ENCODE assay signal across 8 cellular contexts in the genomic region with DNA sequence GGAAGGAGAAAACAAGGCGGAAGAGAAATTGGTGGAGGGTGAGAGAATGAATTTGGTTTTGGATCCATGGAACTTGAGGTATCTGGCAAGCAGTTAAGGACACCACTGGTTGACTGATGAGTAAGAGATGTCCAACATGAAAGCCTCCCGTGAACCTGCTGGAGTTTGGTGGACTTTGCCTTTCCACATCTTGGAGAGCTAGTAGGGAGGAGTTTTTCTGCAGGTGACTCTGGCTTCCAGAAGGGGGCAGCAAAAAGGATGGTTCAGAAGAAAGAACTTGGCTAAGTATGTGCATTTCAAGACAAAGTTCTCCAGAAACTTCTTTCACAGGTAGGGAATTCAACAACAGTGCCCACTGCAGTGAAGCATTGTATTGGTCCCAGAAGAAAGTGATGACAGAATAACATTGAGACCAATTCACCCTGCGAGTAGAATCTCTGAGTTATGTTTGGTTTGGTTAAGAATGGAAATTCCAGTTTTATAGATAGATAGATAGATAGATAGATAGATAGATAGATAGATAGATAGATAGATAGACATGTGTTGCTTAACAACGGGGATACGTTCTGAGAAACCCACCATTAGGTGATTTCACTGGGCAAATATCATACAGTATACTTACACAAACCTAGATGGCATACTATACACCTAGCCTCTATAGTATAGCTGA. TPM values are rescaled to one million over a fixed set of nuclear protein-coding genes. Genes with fewer than 3 reads are reported as not detected.
A peak's percentile ranks its signal among the peaks of the same experiment; 100 is the strongest.
DNase-seq lines count a peak whose midpoint lies in the region; ATAC-seq, FAIRE-seq and TF ChIP-seq lines count a peak whose summit lies in the region.

No MANE protein-coding gene starts in this region.

- H4K20me1 ChIP-seq in astrocyte (ENCODE audit: insufficient read depth, low read length), result no peaks in the 10 kb centered on the region

- no peak for ATAC-seq in lower lobe of right lung
- no peak for ATAC-seq in HG03342 (IDR thresholded peaks at IDR 0.05; ENCODE audit: unreplicated experiment)
- no peak for ATAC-seq in HG03097 (IDR thresholded peaks at IDR 0.05; ENCODE audit: low FRiP score, unreplicated experiment)
- ATAC-seq in HG02970 (IDR thresholded peaks at IDR 0.05; ENCODE audit: low FRiP score, unreplicated experiment), result no peak

- no peaks in the 10 kb centered on the region for H3K36me3 Mint-ChIP-seq in astrocyte (ENCODE audit: low read depth, unreplicated experiment)

- H3K9me3 ChIP-seq in left ventricle myocardium inferior (replicated peaks) (no peaks in the 10 kb centered on the region), right atrium auricular region (no peaks in the 10 kb centered on the region), astrocyte (ENCODE audit: insufficient read depth, low read depth, low read length) (no peaks in the 10 kb centered on the region), lower lobe of right lung (no peaks in the 10 kb centered on the region)

- FAIRE-seq in astrocyte (lab: Jason Lieb, UNC), result no peak

- no peak overlapping the region for H3K27ac Mint-ChIP-seq in astrocyte (ENCODE audit: unreplicated experiment)

- peaks cover 2% of the 10 kb centered on the region for H3K27me3 Mint-ChIP-seq in astrocyte (ENCODE audit: low read depth, unreplicated experiment)

- H3K4me1 ChIP-seq in left ventricle myocardium inferior, result no peaks in the 10 kb centered on the region
- H3K4me1 ChIP-seq in right atrium auricular region, result no peaks in the 10 kb centered on the region
- H3K4me1 ChIP-seq in astrocyte (ENCODE audit: insufficient read depth, low read length), result no peaks in the 10 kb centered on the region
- H3K4me1 ChIP-seq in lower lobe of right lung, result no peaks in the 10 kb centered on the region

- H3K9me3 Mint-ChIP-seq in astrocyte (ENCODE audit: unreplicated experiment), result peaks cover 1% of the 10 kb centered on the region

- intact Hi-C loops in left ventricle myocardium inferior (cut with micrococcal nuclease) (no loop called here), lower lobe of right lung (cut with DNase I) (no loop called here)

- H3K79me2 ChIP-seq in astrocyte (ENCODE audit: insufficient read depth, low read length), result no peaks in the 10 kb centered on the region

- H2AFZ ChIP-seq in astrocyte (ENCODE audit: low read depth, low read length), result no peak overlapping the region

- no peak overlapping the region for H3K9ac ChIP-seq in astrocyte (ENCODE audit: low read length)

- DNase-seq in left ventricle myocardium inferior (no peak), right atrium auricular region (ENCODE audit: low spot score) (no peak), LHCN-M2 (ENCODE audit: low read depth) (peak; percentile 16), astrocyte (ENCODE audit: low read depth) (peak; percentile 8), lower lobe of right lung (no peak)

- no peaks in the 10 kb centered on the region for H3K4me1 Mint-ChIP-seq in astrocyte (ENCODE audit: low read depth, unreplicated experiment)

- H3K36me3 ChIP-seq in left ventricle myocardium inferior, result no peaks in the 10 kb centered on the region
- no peaks in the 10 kb centered on the region for H3K36me3 ChIP-seq in right atrium auricular region
- H3K36me3 ChIP-seq in astrocyte (ENCODE audit: insufficient read depth, low read length), result no peaks in the 10 kb centered on the region
- no peaks in the 10 kb centered on the region for H3K36me3 ChIP-seq in lower lobe of right lung

- no peak overlapping the region for H3K4me2 ChIP-seq in astrocyte (ENCODE audit: low read length)

- TF ChIP-seq CTCF in left ventricle myocardium inferior (IDR thresholded peaks at IDR 0.05; ENCODE audit: borderline replicate concordance) (peak; percentile 48), right atrium auricular region (IDR thresholded peaks at IDR 0.05) (no peak), astrocyte (IDR thresholded peaks at IDR 0.05; ENCODE audit: insufficient read depth, low read depth, low read length) (peak; percentile 41), lower lobe of right lung (IDR thresholded peaks at IDR 0.05) (peak; percentile 47)

- no peak overlapping the region for H3K27ac ChIP-seq in left ventricle myocardium inferior (replicated peaks)
- H3K27ac ChIP-seq in right atrium auricular region, result no peak overlapping the region
- no peak overlapping the region for H3K27ac ChIP-seq in astrocyte (ENCODE audit: low read depth, low read length)
- no peak overlapping the region for H3K27ac ChIP-seq in lower lobe of right lung

- no peak overlapping the region for H3K4me3 Mint-ChIP-seq in astrocyte (ENCODE audit: unreplicated experiment)

- H3K4me3 ChIP-seq in left ventricle myocardium inferior (no peak overlapping the region), right atrium auricular region (no peak overlapping the region), astrocyte (ENCODE audit: insufficient read depth, low read depth, low read length) (no peak overlapping the region), lower lobe of right lung (no peak overlapping the region)

- H3K27me3 ChIP-seq in left ventricle myocardium inferior (ENCODE audit: low read depth) (peaks cover 16% of the 10 kb centered on the region), right atrium auricular region (no peaks in the 10 kb centered on the region), astrocyte (ENCODE audit: insufficient read depth, low read length) (no peaks in the 10 kb centered on the region), lower lobe of right lung (ENCODE audit: low read depth) (no peaks in the 10 kb centered on the region)

RNA-seq across cellular contexts. Expression of gene DCDC1, which starts 28.5 kb away (rescaled TPM):
- total RNA-seq in left ventricle myocardium inferior (not detected), right atrium auricular region (under 1 TPM; 0.15 to 0.24 TPM), LHCN-M2 (2014; rRNA removed) (0.40 and 0.71 TPM in 2 replicates), astrocyte (1.0 and 1.4 TPM in 2 replicates), lower lobe of right lung (4.1 TPM)
- polyA plus RNA-seq in LHCN-M2 (2012), result 0.07 TPM

RNA-seq across cellular contexts. Expression of gene DNAJC24, which starts 28.6 kb away (rescaled TPM):
- total RNA-seq in left ventricle myocardium inferior (22.9 TPM), right atrium auricular region (1 to 10 TPM; 9.9 to 10.0 TPM), LHCN-M2 (2014; rRNA removed) (16.3 and 18.9 TPM in 2 replicates), astrocyte (20.9 and 23.1 TPM in 2 replicates), lower lobe of right lung (16.3 TPM)
- 4.8 TPM for polyA plus RNA-seq in LHCN-M2 (2012)

Comparison
In these comparisons a context has a peak if more than half of its experiments do, and no peak if none do; other contexts are left out.
1. CTCF ChIP-seq: peak in left ventricle myocardium inferior (single experiment), astrocyte (single experiment) and lower lobe of right lung (single experiment); none in right atrium auricular region (0 of 2).
2. DNase-seq: peak in LHCN-M2 (single experiment) and astrocyte (single experiment); none in left ventricle myocardium inferior (single experiment), right atrium auricular region (single experiment) and lower lobe of right lung (single experiment).